28 cellular contexts compared by ENCODE assay signal in the genomic region with DNA sequence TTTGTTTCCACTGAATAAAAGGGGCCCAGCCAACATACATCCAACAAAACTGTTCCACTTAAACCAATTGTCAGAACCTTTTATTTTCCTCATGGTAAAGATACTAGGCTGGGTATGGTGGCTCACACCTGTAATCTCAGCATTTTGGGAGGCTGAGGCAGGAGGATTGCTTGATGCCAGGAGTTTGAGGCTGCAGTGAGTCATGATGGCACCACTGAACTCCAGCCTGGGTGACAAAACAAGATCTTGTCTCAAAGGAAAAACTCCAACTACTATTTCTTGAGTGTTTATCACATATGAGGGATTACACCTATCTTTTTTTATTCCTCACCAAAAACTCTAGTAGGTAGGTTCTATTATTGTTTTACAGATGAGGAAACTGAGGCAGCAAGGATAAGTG. TPM values are rescaled to one million over a fixed set of nuclear protein-coding genes. Genes with fewer than 3 reads are reported as not detected.
DNase-seq lines count a peak whose midpoint lies in the region; ATAC-seq and TF ChIP-seq lines count a peak whose summit lies in the region.
"Had no signal": no experiment of that assay in that cellular context is flagged by ENCODE, and none has a peak within 500 bp of the region (broad histone marks: within the 10 kb centered on the region; RNA-seq: fewer than 3 reads in every experiment).

No MANE protein-coding gene starts in this region.

- ATAC-seq in activated CD4-positive, alpha-beta T cell treated with anti-CD3 and anti-CD28 coated beads for 36 hours: no peak
- no peak for ATAC-seq in CD8-positive, alpha-beta T cell
- ATAC-seq: activated T-cell treated with anti-CD3 and anti-CD28 coated beads, Interleukin-2, amount 50 U/mL, for 4 hours; gastroesophageal sphincter; left colon had no signal

- peaks cover 80% of the 10 kb centered on the region for H3K36me3 Mint-ChIP-seq in activated CD4-positive, alpha-beta T cell treated with anti-CD3 and anti-CD28 coated beads for 36 hours (ENCODE audit: low read depth)
- H3K36me3 Mint-ChIP-seq in CD8-positive, alpha-beta T cell: peaks cover 97% of the 10 kb centered on the region
- peaks cover 13% of the 10 kb centered on the region for H3K36me3 Mint-ChIP-seq in activated naive CD8-positive, alpha-beta T cell
- H3K36me3 Mint-ChIP-seq in neural crest cell (ENCODE audit: low read depth): peaks cover 36% of the 10 kb centered on the region

- no peaks in the 10 kb centered on the region for H3K27me3 ChIP-seq in CD8-positive, alpha-beta T cell (ENCODE audit: insufficient read depth, low read length)
- H3K27me3 ChIP-seq: gastroesophageal sphincter, tibial artery had no signal

- no peaks in the 10 kb centered on the region for H3K9me3 Mint-ChIP-seq in activated CD4-positive, alpha-beta T cell treated with anti-CD3 and anti-CD28 coated beads for 36 hours (ENCODE audit: low read depth)
- no peaks in the 10 kb centered on the region for H3K9me3 Mint-ChIP-seq in CD8-positive, alpha-beta T cell
- H3K9me3 Mint-ChIP-seq in activated naive CD8-positive, alpha-beta T cell (ENCODE audit: low read depth): no peaks in the 10 kb centered on the region
- no peaks in the 10 kb centered on the region for H3K9me3 Mint-ChIP-seq in neural crest cell
- H3K9me3 Mint-ChIP-seq: activated naive CD4-positive, alpha-beta T cell treated with anti-CD3 and anti-CD28 coated beads, Interleukin-2, amount 50 U/mL, for 24 hours; activated T-cell treated with anti-CD3 and anti-CD28 coated beads, Interleukin-2, amount 50 U/mL, for 4 hours; dendritic cell treated with granulocyte-macrophage colony-stimulating factor and Interleukin-4, amounts not matched to agents 40 ng/mL and 50 ng/mL, for 4 days; immature natural killer cell had no signal

- no peak overlapping the region for H3K4me3 Mint-ChIP-seq in activated CD4-positive, alpha-beta T cell treated with anti-CD3 and anti-CD28 coated beads for 36 hours
- no peak overlapping the region for H3K4me3 Mint-ChIP-seq in CD8-positive, alpha-beta T cell
- H3K4me3 Mint-ChIP-seq in activated naive CD8-positive, alpha-beta T cell: peak overlapping the region; percentile 20
- H3K4me3 Mint-ChIP-seq in neural crest cell: peak overlapping the region; percentile 62
- H3K4me3 Mint-ChIP-seq: dendritic cell treated with granulocyte-macrophage colony-stimulating factor and Interleukin-4, amounts not matched to agents 40 ng/mL and 50 ng/mL, for 4 days; immature natural killer cell had no signal

- H3K4me1 ChIP-seq in CD8-positive, alpha-beta T cell (ENCODE audit: insufficient read depth, low read length): peaks cover 11% of the 10 kb centered on the region

- H3K9me3 ChIP-seq in CD8-positive, alpha-beta T cell (ENCODE audit: low read length): no peaks in the 10 kb centered on the region
- H3K9me3 ChIP-seq: gastroesophageal sphincter, tibial artery had no signal

- H3K27me3 Mint-ChIP-seq in activated CD4-positive, alpha-beta T cell treated with anti-CD3 and anti-CD28 coated beads for 36 hours: no peaks in the 10 kb centered on the region
- H3K27me3 Mint-ChIP-seq in CD8-positive, alpha-beta T cell (ENCODE audit: low read depth): no peaks in the 10 kb centered on the region
- H3K27me3 Mint-ChIP-seq in activated naive CD8-positive, alpha-beta T cell: no peaks in the 10 kb centered on the region
- H3K27me3 Mint-ChIP-seq in neural crest cell (ENCODE audit: low read depth): peaks cover 3% of the 10 kb centered on the region
- H3K27me3 Mint-ChIP-seq: activated naive CD4-positive, alpha-beta T cell treated with anti-CD3 and anti-CD28 coated beads, Interleukin-2, amount 50 U/mL, for 24 hours; dendritic cell treated with granulocyte-macrophage colony-stimulating factor and Interleukin-4, amounts not matched to agents 40 ng/mL and 50 ng/mL, for 4 days had no signal

- peaks cover 71% of the 10 kb centered on the region for H3K36me3 ChIP-seq in CD8-positive, alpha-beta T cell (ENCODE audit: insufficient read depth, low read length)

- TF ChIP-seq CTCF in CD8-positive, alpha-beta T cell (IDR thresholded peaks at IDR 0.05): no peak
- TF ChIP-seq CTCF in neural crest cell (conservative IDR thresholded peaks at IDR 0.05): no peak

- POLR2A ChIA-PET in activated CD4-positive, alpha-beta T cell treated with anti-CD3 and anti-CD28 coated beads for 36 hours (lab: Charles Lee): interaction anchor here (0.6 kb wide), 1 partner anchor 50 kb away, joined by 3 read pairs; no protein-coding TSS in a partner anchor
- POLR2A ChIA-PET in CD8-positive, alpha-beta T cell (lab: Charles Lee): no interaction called here

- intact Hi-C loops in activated CD4-positive, alpha-beta T cell treated with anti-CD3 and anti-CD28 coated beads for 36 hours (cut with DNase I, micrococcal nuclease): loop anchor here in 1 of 2 experiments (10.0 kb wide), 1 partner anchor 198 kb away; the partner anchor contains the start of gene MAP3K3
- intact Hi-C loops in CD8-positive, alpha-beta T cell (cut with DNase I, micrococcal nuclease): no loop called here

- DNase-seq in activated CD4-positive, alpha-beta T cell treated with anti-CD3 and anti-CD28 coated beads for 36 hours: no peak
- no peak for DNase-seq in activated CD4-positive, alpha-beta T cell treated with anti-CD3 and anti-CD28 coated beads for 4 hours
- DNase-seq in CD8-positive, alpha-beta T cell: no peak
- no peak for DNase-seq in neural crest cell (ENCODE audit: low read depth, low spot score)
- no peak for DNase-seq in NCI-H2029 (lab: John Stamatoyannopoulos, UW)
- no peak for DNase-seq in GOT3 (lab: John Stamatoyannopoulos, UW)
- no peak for DNase-seq in stimulated activated CD4-positive, alpha-beta T cell treated with anti-CD3 and anti-CD28 coated beads, Interleukin-4, amount 100 ng/mL, for 4 hours
- DNase-seq: activated CD4-positive, CD25-positive, alpha-beta regulatory T cell; activated CD8-positive, alpha-beta memory T cell treated with anti-CD3 and anti-CD28 coated beads for 24 hours; activated T-cell treated with anti-CD3 and anti-CD28 coated beads, Interleukin-2, amount 50 U/mL, for 4 hours; AML-193; DMS53; GDM1; H7; hippocampal formation; immature natural killer cell; left colon; NCI-H1105; NCI-H2029 treated with DMSO at 0.1 percent for 48 hours; NCI-H226; NCI-H748 treated with DMSO at 0.1 percent for 48 hours; occipital lobe; SIG-M5; tibial artery had no signal

- H3K27ac Mint-ChIP-seq in activated CD4-positive, alpha-beta T cell treated with anti-CD3 and anti-CD28 coated beads for 36 hours: peak overlapping the region; percentile 68
- peak overlapping the region; percentile 18 for H3K27ac Mint-ChIP-seq in CD8-positive, alpha-beta T cell
- H3K27ac Mint-ChIP-seq in activated naive CD8-positive, alpha-beta T cell: peak overlapping the region; percentile 81
- no peak overlapping the region for H3K27ac Mint-ChIP-seq in neural crest cell (ENCODE audit: unreplicated experiment)
- H3K27ac Mint-ChIP-seq: dendritic cell treated with granulocyte-macrophage colony-stimulating factor and Interleukin-4, amounts not matched to agents 40 ng/mL and 50 ng/mL, for 4 days had no signal

- CTCF ChIA-PET in activated CD4-positive, alpha-beta T cell treated with anti-CD3 and anti-CD28 coated beads for 36 hours (lab: Charles Lee): interaction anchor here (0.7 kb wide), 1 partner anchor 10 kb away, joined by 3 read pairs; no protein-coding TSS in a partner anchor
- CTCF ChIA-PET in CD8-positive, alpha-beta T cell (lab: Charles Lee): interaction anchor here (1.8 kb wide), 1 partner anchor 12 kb away, joined by 5 read pairs; no protein-coding TSS in a partner anchor

- no peak overlapping the region for H3K4me3 ChIP-seq in CD8-positive, alpha-beta T cell (ENCODE audit: low read depth, low read length)
- H3K4me3 ChIP-seq: gastroesophageal sphincter, tibial artery had no signal

- H3K27ac ChIP-seq in CD8-positive, alpha-beta T cell (ENCODE audit: low read depth, low read length): no peak overlapping the region
- H3K27ac ChIP-seq: gastroesophageal sphincter, tibial artery had no signal

- peaks cover 34% of the 10 kb centered on the region for H3K4me1 Mint-ChIP-seq in activated CD4-positive, alpha-beta T cell treated with anti-CD3 and anti-CD28 coated beads for 36 hours
- peaks cover 48% of the 10 kb centered on the region for H3K4me1 Mint-ChIP-seq in CD8-positive, alpha-beta T cell (ENCODE audit: low read depth)
- H3K4me1 Mint-ChIP-seq in activated naive CD8-positive, alpha-beta T cell (ENCODE audit: low read depth): peaks cover 34% of the 10 kb centered on the region
- peaks cover 19% of the 10 kb centered on the region for H3K4me1 Mint-ChIP-seq in neural crest cell

RNA-seq across cellular contexts. Expression of gene PSMC5, which starts 4.7 kb away (rescaled TPM):
- 100 to 1,000 TPM in 1 of 2 experiments, 10 to 100 TPM in 1; 98.2 to 160 TPM for total RNA-seq in activated CD4-positive, alpha-beta T cell treated with anti-CD3 and anti-CD28 coated beads for 36 hours
- total RNA-seq in CD8-positive, alpha-beta T cell: 10 to 100 TPM; 88.5 to 90.3 TPM
- 170 and 178 TPM in 2 replicates for total RNA-seq in neural crest cell

RNA-seq across cellular contexts. Expression of gene FTSJ3, which starts 4.9 kb away (rescaled TPM):
- total RNA-seq in activated CD4-positive, alpha-beta T cell treated with anti-CD3 and anti-CD28 coated beads for 36 hours: 10 to 100 TPM; 52.1 to 61.2 TPM
- total RNA-seq in CD8-positive, alpha-beta T cell: 10 to 100 TPM; 60.0 to 70.3 TPM
- 57.4 and 59.9 TPM in 2 replicates for total RNA-seq in neural crest cell

RNA-seq across cellular contexts. Expression of gene SMARCD2, which starts 19.9 kb away (rescaled TPM):
- 100 to 1,000 TPM in 1 of 2 experiments, 10 to 100 TPM in 1; 100.0 to 101 TPM for total RNA-seq in activated CD4-positive, alpha-beta T cell treated with anti-CD3 and anti-CD28 coated beads for 36 hours
- 100 to 1,000 TPM; 121 TPM for total RNA-seq in CD8-positive, alpha-beta T cell
- total RNA-seq in neural crest cell: 43.0 and 45.5 TPM in 2 replicates

RNA-seq across cellular contexts. Expression of gene DDX42, which starts 48.6 kb away (rescaled TPM):
- total RNA-seq in activated CD4-positive, alpha-beta T cell treated with anti-CD3 and anti-CD28 coated beads for 36 hours: 100 to 1,000 TPM; 109 to 173 TPM
- 10 to 100 TPM; 71.5 to 74.1 TPM for total RNA-seq in CD8-positive, alpha-beta T cell
- total RNA-seq in neural crest cell: 160 and 161 TPM in 2 replicates

RNA-seq across cellular contexts. Expression of gene CCDC47, which starts 49.1 kb away (rescaled TPM):
- 10 to 100 TPM; 76.9 to 82.3 TPM for total RNA-seq in activated CD4-positive, alpha-beta T cell treated with anti-CD3 and anti-CD28 coated beads for 36 hours
- total RNA-seq in CD8-positive, alpha-beta T cell: 10 to 100 TPM; 33.1 to 34.6 TPM
- total RNA-seq in neural crest cell: 72.9 and 73.2 TPM in 2 replicates

Comparison
In these comparisons a context has a peak if more than half of its experiments do, and no peak if none do; other contexts are left out.
1. H3K4me3 Mint-ChIP-seq: peak in activated naive CD8-positive, alpha-beta T cell (single experiment) and neural crest cell (single experiment); none in activated CD4-positive, alpha-beta T cell treated with anti-CD3 and anti-CD28 coated beads for 36 hours (single experiment) and CD8-positive, alpha-beta T cell (single experiment).